In genomic region chr11:57341250-57341808, GRCh38 we compare ENCODE assay signal across 24 cellular contexts. TPM values are rescaled to one million over a fixed set of nuclear protein-coding genes. Genes with fewer than 3 reads are reported as not detected.
"Had no signal": no experiment of that assay in that cellular context is flagged by ENCODE, and none has a peak within 500 bp of the region (broad histone marks: within the 10 kb centered on the region; RNA-seq: fewer than 3 reads in every experiment).

No MANE protein-coding gene starts in this region.

- H3K27me3 ChIP-seq: upper lobe of right lung had no signal

- H3K9me3 Mint-ChIP-seq: activated B cell treated with CpG ODN at 0.5 μM for 24 hours; activated CD4-positive, alpha-beta memory T cell treated with anti-CD3 and anti-CD28 coated beads, Interleukin-2, amount 10 ng/mL, durations not matched to agents 7 days and 5 days; activated naive CD4-positive, alpha-beta T cell treated with anti-CD3 and anti-CD28 coated beads, Interleukin-2, amount 10 ng/mL, durations not matched to agents 7 days and 5 days; activated naive CD8-positive, alpha-beta T cell treated with anti-CD3 and anti-CD28 coated beads, Interleukin-2, amount 50 U/mL, for 24 hours; activated T-cell treated with anti-CD3 and anti-CD28 coated beads, Interleukin-2, amount 50 U/mL, for 24 hours; central memory CD8-positive, alpha-beta T cell; naive thymus-derived CD8-positive, alpha-beta T cell had no signal

- H3K27ac Mint-ChIP-seq: activated B cell treated with CpG ODN at 0.5 μM for 24 hours; activated CD4-positive, alpha-beta memory T cell treated with anti-CD3 and anti-CD28 coated beads, Interleukin-2, amount 10 ng/mL, durations not matched to agents 7 days and 5 days; activated naive CD4-positive, alpha-beta T cell treated with anti-CD3 and anti-CD28 coated beads, Interleukin-2, amount 10 ng/mL, durations not matched to agents 7 days and 5 days; activated naive CD8-positive, alpha-beta T cell treated with anti-CD3 and anti-CD28 coated beads, Interleukin-2, amount 50 U/mL, for 24 hours; activated T-cell treated with anti-CD3 and anti-CD28 coated beads, Interleukin-2, amount 50 U/mL, for 24 hours had no signal

- H3K27ac ChIP-seq: brain microvascular endothelial cell, coronary artery, foreskin keratinocyte, upper lobe of right lung had no signal

- H3K36me3 ChIP-seq: brain microvascular endothelial cell, upper lobe of right lung had no signal

- H3K9me3 ChIP-seq: upper lobe of right lung had no signal

- H3K27me3 Mint-ChIP-seq: activated T-cell treated with anti-CD3 and anti-CD28 coated beads, Interleukin-2, amount 50 U/mL, for 24 hours; central memory CD8-positive, alpha-beta T cell; naive thymus-derived CD8-positive, alpha-beta T cell had no signal

- H3K4me3 ChIP-seq: coronary artery, upper lobe of right lung had no signal

- H3K4me3 Mint-ChIP-seq: activated B cell treated with CpG ODN at 0.5 μM for 24 hours; activated CD4-positive, alpha-beta memory T cell treated with anti-CD3 and anti-CD28 coated beads, Interleukin-2, amount 10 ng/mL, durations not matched to agents 7 days and 5 days; activated naive CD4-positive, alpha-beta T cell treated with anti-CD3 and anti-CD28 coated beads, Interleukin-2, amount 10 ng/mL, durations not matched to agents 7 days and 5 days; activated naive CD8-positive, alpha-beta T cell treated with anti-CD3 and anti-CD28 coated beads, Interleukin-2, amount 50 U/mL, for 24 hours; activated T-cell treated with anti-CD3 and anti-CD28 coated beads, Interleukin-2, amount 50 U/mL, for 24 hours; central memory CD8-positive, alpha-beta T cell; naive thymus-derived CD8-positive, alpha-beta T cell had no signal

- H3K36me3 Mint-ChIP-seq: activated naive CD4-positive, alpha-beta T cell treated with anti-CD3 and anti-CD28 coated beads, Interleukin-2, amount 10 ng/mL, durations not matched to agents 7 days and 5 days; naive thymus-derived CD8-positive, alpha-beta T cell had no signal

- H3K4me1 ChIP-seq: foreskin keratinocyte had no signal

- DNase-seq: activated B cell treated with CpG ODN at 0.5 μM for 24 hours; activated CD4-positive, alpha-beta memory T cell treated with anti-CD3 and anti-CD28 coated beads, Interleukin-2, amount 10 ng/mL, durations not matched to agents 7 days and 5 days; activated CD4-positive, alpha-beta T cell treated with anti-CD3 and anti-CD28 coated beads for 4 hours; activated naive CD4-positive, alpha-beta T cell treated with anti-CD3 and anti-CD28 coated beads, Interleukin-2, amount 10 ng/mL, durations not matched to agents 7 days and 5 days; activated naive CD8-positive, alpha-beta T cell treated with anti-CD3 and anti-CD28 coated beads, Interleukin-2, amount 50 U/mL, for 24 hours; activated T-cell treated with anti-CD3 and anti-CD28 coated beads, Interleukin-2, amount 50 U/mL, for 24 hours; anterior cingulate cortex; brain microvascular endothelial cell; foreskin keratinocyte; hippocampal formation; left cardiac atrium; mesendoderm; naive thymus-derived CD8-positive, alpha-beta T cell; stimulated activated CD8-positive, alpha-beta memory T cell treated with anti-CD3 and anti-CD28 coated beads, Interleukin-4, amount 100 ng/mL, for 48 hours; stimulated activated naive CD4-positive, alpha-beta T cell; T-helper 9 cell; upper lobe of right lung had no signal

- ATAC-seq: activated naive CD8-positive, alpha-beta T cell treated with anti-CD3 and anti-CD28 coated beads, Interleukin-2, amount 50 U/mL, for 24 hours; foreskin keratinocyte; left cardiac atrium; naive thymus-derived CD8-positive, alpha-beta T cell; upper lobe of right lung had no signal

RNA-seq across cellular contexts. Expression of gene P2RX3, which starts 3.2 kb away (rescaled TPM):
- total RNA-seq: activated B cell treated with CpG ODN at 0.5 μM for 24 hours; activated CD4-positive, alpha-beta memory T cell treated with anti-CD3 and anti-CD28 coated beads, Interleukin-2, amount 10 ng/mL, durations not matched to agents 7 days and 5 days; epithelial cell of proximal tubule; fibroblast of lung; foreskin keratinocyte; lower leg skin; naive thymus-derived CD8-positive, alpha-beta T cell; renal cortical epithelial cell; upper lobe of right lung had no signal
- polyA plus RNA-seq: fibroblast of lung; foreskin keratinocyte; naive thymus-derived CD8-positive, alpha-beta T cell had no signal

RNA-seq across cellular contexts. Expression of gene PRG3, which starts 39.6 kb away (rescaled TPM):
- total RNA-seq: activated B cell treated with CpG ODN at 0.5 μM for 24 hours; activated CD4-positive, alpha-beta memory T cell treated with anti-CD3 and anti-CD28 coated beads, Interleukin-2, amount 10 ng/mL, durations not matched to agents 7 days and 5 days; epithelial cell of proximal tubule; fibroblast of lung; foreskin keratinocyte; left cardiac atrium; lower leg skin; mucosa of gallbladder; naive thymus-derived CD8-positive, alpha-beta T cell; renal cortical epithelial cell; upper lobe of right lung had no signal
- polyA plus RNA-seq: fibroblast of lung; foreskin keratinocyte; naive thymus-derived CD8-positive, alpha-beta T cell had no signal

RNA-seq across cellular contexts. Expression of gene PRG2, which starts 49.1 kb away (rescaled TPM):
- total RNA-seq: epithelial cell of proximal tubule; fibroblast of lung; foreskin keratinocyte; left cardiac atrium; naive thymus-derived CD8-positive, alpha-beta T cell; renal cortical epithelial cell; upper lobe of right lung had no signal
- polyA plus RNA-seq: fibroblast of lung; foreskin keratinocyte; naive thymus-derived CD8-positive, alpha-beta T cell had no signal
